In genomic region chr13:110388141-110388943, GRCh38 we compare ENCODE assay signal across 9 cellular contexts.
DNase-seq lines count a peak whose midpoint lies in the region; ATAC-seq and TF ChIP-seq lines count a peak whose summit lies in the region.
"Had no signal": no experiment of that assay in that cellular context is flagged by ENCODE, and none has a peak within 500 bp of the region (broad histone marks: within the 10 kb centered on the region; RNA-seq: fewer than 3 reads in every experiment).

No MANE protein-coding gene starts in this region.

- H3K27me3 Mint-ChIP-seq in glutamatergic neuron (ENCODE audit: unreplicated experiment): peaks cover 8% of the 10 kb centered on the region

- peak overlapping the region; percentile 73 for H3K27ac ChIP-seq in RWPE2 (ENCODE audit: poor library complexity, severe bottlenecking)

- no peaks in the 10 kb centered on the region for H3K27me3 ChIP-seq in RWPE2 (ENCODE audit: insufficient read depth, poor library complexity, severe bottlenecking)
- H3K27me3 ChIP-seq in MG63: no peaks in the 10 kb centered on the region

- peaks cover 8% of the 10 kb centered on the region for H3K4me1 ChIP-seq in RWPE2 (ENCODE audit: insufficient read depth, poor library complexity, severe bottlenecking)

- DNase-seq in ELR (ENCODE audit: low read depth) (peak; percentile 67), RWPE2 (ENCODE audit: low spot score) (no peak), glutamatergic neuron (no peak), retina (peak; percentile 50), midbrain (lab: John Stamatoyannopoulos, UW) (no peak), OCI-M1 (lab: John Stamatoyannopoulos, UW) (no peak), MG63 (no peak)

- peaks cover 16% of the 10 kb centered on the region for H3K9me3 Mint-ChIP-seq in glutamatergic neuron (ENCODE audit: unreplicated experiment)

- H3K36me3 ChIP-seq in RWPE2 (ENCODE audit: low read depth): peaks cover 16% of the 10 kb centered on the region
- H3K36me3 ChIP-seq in MG63: no peaks in the 10 kb centered on the region; the same call in 1 of the 2 replicates

- H3K4me3 Mint-ChIP-seq in glutamatergic neuron (ENCODE audit: unreplicated experiment): peak overlapping the region; percentile 17

- peak overlapping the region; percentile 22 for H3K27ac Mint-ChIP-seq in glutamatergic neuron (ENCODE audit: unreplicated experiment)

- H3K36me3 Mint-ChIP-seq in glutamatergic neuron (ENCODE audit: unreplicated experiment): peaks cover 8% of the 10 kb centered on the region
- H3K36me3 Mint-ChIP-seq: naive B cell had no signal

- H3K4me1 Mint-ChIP-seq in glutamatergic neuron (ENCODE audit: low read depth, unreplicated experiment): peaks cover 22% of the 10 kb centered on the region

- H3K4me3 ChIP-seq in RWPE2 (ENCODE audit: severe bottlenecking) (no peak overlapping the region), MG63 (no peak overlapping the region)

- TF ChIP-seq CTCF in RWPE2 (IDR thresholded peaks at IDR 0.05; ENCODE audit: poor library complexity, severe bottlenecking): no peak
- no peak for TF ChIP-seq CTCF in glutamatergic neuron (IDR thresholded peaks at IDR 0.05; ENCODE audit: partially characterized antibody, unreplicated experiment)

- ATAC-seq in RWPE2 (ENCODE audit: low read depth) (peak; percentile 84), HG03139 (IDR thresholded peaks at IDR 0.05; ENCODE audit: unreplicated experiment) (no peak)

- no peaks in the 10 kb centered on the region for H3K9me3 ChIP-seq in RWPE2 (ENCODE audit: severe bottlenecking)
- peaks cover 7% of the 10 kb centered on the region for H3K9me3 ChIP-seq in MG63

Comparison
In these comparisons a context has a peak if more than half of its experiments do, and no peak if none do; other contexts are left out.
1. DNase-seq: peak in ELR (single experiment) and retina (single experiment); none in RWPE2 (single experiment), glutamatergic neuron (single experiment), midbrain (single experiment), OCI-M1 (single experiment) and MG63 (single experiment).